Comparison of ENCODE assay signal across 8 cellular contexts in the genomic region with DNA sequence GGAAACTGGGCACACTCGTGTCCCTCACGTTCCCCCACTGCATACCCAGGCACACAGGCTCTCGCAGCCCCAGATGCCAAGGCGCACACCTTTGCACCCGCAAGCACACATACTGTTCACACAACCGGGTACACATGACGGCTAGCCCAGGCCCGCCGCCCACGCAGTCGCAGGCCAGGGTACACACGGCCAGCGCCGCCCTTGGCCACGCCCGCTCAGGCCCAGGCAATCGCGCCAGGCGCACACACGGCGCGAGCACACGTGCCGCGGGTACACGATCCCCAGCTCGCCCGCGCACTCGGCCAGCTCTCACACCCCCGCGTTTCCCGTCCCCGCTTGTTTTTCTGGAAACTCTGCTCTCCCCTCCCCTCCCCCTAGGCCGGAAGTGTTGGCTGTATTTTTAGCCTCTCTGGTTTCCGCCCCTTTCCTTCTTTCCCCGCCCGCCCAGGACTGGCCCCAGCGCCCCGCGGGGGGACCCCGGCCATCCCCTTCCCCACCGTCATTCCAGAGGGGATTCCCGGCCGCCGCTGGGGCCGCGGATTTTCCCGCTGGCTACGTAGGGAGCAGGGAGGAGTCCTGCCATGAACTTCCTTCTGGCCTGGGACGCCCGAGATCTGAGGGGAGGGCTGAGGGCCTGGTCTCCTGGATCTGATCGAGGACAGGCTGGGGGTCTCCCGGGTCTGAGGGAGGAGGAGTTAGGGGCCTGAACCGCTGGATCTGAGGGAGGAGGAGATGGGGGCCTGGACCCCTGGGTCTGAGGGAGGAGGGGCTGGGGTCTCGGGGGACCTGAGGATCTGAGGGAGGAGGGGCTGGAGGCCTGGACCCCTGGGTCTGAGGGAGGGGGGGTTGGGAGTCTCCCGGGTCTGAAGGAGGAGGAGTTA. TPM values are rescaled to one million over a fixed set of nuclear protein-coding genes. Genes with fewer than 3 reads are reported as not detected.
DNase-seq lines count a peak whose midpoint lies in the region; ATAC-seq lines count a peak whose summit lies in the region.

No MANE protein-coding gene starts in this region.

- H3K4me3 ChIP-seq in esophagus (ENCODE audit: low read depth in 1 of 2, low read length in 2 of 2) (peak overlapping the region; percentile 43 to 47), mucosa of rectum (ENCODE audit: low read length in 2 of 2) (peak overlapping the region; percentile 58 to 72)

- 1% methylated on average over 54 to 57 of the region's 57 CpGs for WGBS in esophagus, 2 donors

- peak overlapping the region; percentile 97 to 100 for H3K27ac ChIP-seq in esophagus (ENCODE audit: low read depth in 2 of 2, low read length in 1 of 2)
- H3K27ac ChIP-seq in mucosa of rectum (ENCODE audit: low read depth in 2 of 2, low read length in 2 of 2), result peak overlapping the region; percentile 98 to 100

- peaks cover 5 to 26% of the 10 kb centered on the region in 2 donors for H3K4me1 ChIP-seq in esophagus (ENCODE audit: control insufficient read depth in 2 of 2, insufficient read depth in 2 of 2, low read length in 1 of 2)
- peaks cover 60 to 77% of the 10 kb centered on the region in 2 donors for H3K4me1 ChIP-seq in mucosa of rectum (ENCODE audit: control insufficient read depth in 2 of 2, insufficient read depth in 2 of 2, low read length in 2 of 2)

- H3K9me3 Mint-ChIP-seq in activated T-cell treated with anti-CD3 and anti-CD28 coated beads, Interleukin-2, amount 50 U/mL, for 4 hours, result no peaks in the 10 kb centered on the region

- peak; percentile 7 for DNase-seq in NCI-H1092 treated with DMSO at 0.1 percent for 48 hours (lab: John Stamatoyannopoulos, UW)
- no peak for DNase-seq in NCI-H1092 (lab: John Stamatoyannopoulos, UW)
- peak; percentile 64 for DNase-seq in OCI-M2 (lab: John Stamatoyannopoulos, UW; ENCODE audit: unreplicated experiment)
- peak; percentile 77 for DNase-seq in activated T-cell treated with anti-CD3 and anti-CD28 coated beads, Interleukin-2, amount 50 U/mL, for 4 hours
- DNase-seq in stimulated activated CD8-positive, alpha-beta memory T cell treated with anti-CD3 and anti-CD28 coated beads, Interleukin-4, amount 100 ng/mL, for 24 hours (ENCODE audit: low read depth), result peak; percentile 84

- H3K9me3 ChIP-seq in esophagus (ENCODE audit: control insufficient read depth in 2 of 2, insufficient read depth in 1 of 2, low read depth in 1 of 2, low read length in 1 of 2) (no peaks in the 10 kb centered on the region), mucosa of rectum (ENCODE audit: control insufficient read depth in 2 of 2, low read length in 2 of 2) (no peaks in the 10 kb centered on the region)

- H3K4me3 Mint-ChIP-seq in activated T-cell treated with anti-CD3 and anti-CD28 coated beads, Interleukin-2, amount 50 U/mL, for 4 hours, result peak overlapping the region; percentile 83

- peak overlapping the region; percentile 86 to 93 for H3K9ac ChIP-seq in mucosa of rectum (ENCODE audit: low read depth in 1 of 2, low read length in 2 of 2)

- H3K4me1 Mint-ChIP-seq in activated T-cell treated with anti-CD3 and anti-CD28 coated beads, Interleukin-2, amount 50 U/mL, for 4 hours (ENCODE audit: low read depth), result peaks cover 71% of the 10 kb centered on the region

- H3K36me3 ChIP-seq in esophagus (ENCODE audit: control insufficient read depth in 2 of 2, insufficient read depth in 2 of 2, low read length in 1 of 2), result peaks cover under 1 to 4% of the 10 kb centered on the region in 2 donors
- peaks cover 0 to under 1% of the 10 kb centered on the region in 2 donors for H3K36me3 ChIP-seq in mucosa of rectum (ENCODE audit: control insufficient read depth in 2 of 2, insufficient read depth in 2 of 2, low read length in 2 of 2)

- peak; percentile 23 for ATAC-seq in HG03565 (IDR thresholded peaks at IDR 0.05; ENCODE audit: unreplicated experiment)
- peak; percentile 3 for ATAC-seq in activated T-cell treated with anti-CD3 and anti-CD28 coated beads, Interleukin-2, amount 50 U/mL, for 4 hours

- H3K27me3 Mint-ChIP-seq in activated T-cell treated with anti-CD3 and anti-CD28 coated beads, Interleukin-2, amount 50 U/mL, for 4 hours (ENCODE audit: low read depth), result no peaks in the 10 kb centered on the region

- no peaks in the 10 kb centered on the region for H3K27me3 ChIP-seq in esophagus (ENCODE audit: control insufficient read depth in 1 of 2, insufficient read depth in 2 of 2, low read length in 2 of 2)
- no peaks in the 10 kb centered on the region for H3K27me3 ChIP-seq in mucosa of rectum (ENCODE audit: control insufficient read depth in 2 of 2, insufficient read depth in 2 of 2, low read length in 2 of 2)

- peaks cover 2% of the 10 kb centered on the region for H3K36me3 Mint-ChIP-seq in activated T-cell treated with anti-CD3 and anti-CD28 coated beads, Interleukin-2, amount 50 U/mL, for 4 hours (ENCODE audit: insufficient read depth)

RNA-seq across cellular contexts. Expression of a gene that starts 4.0 kb away (rescaled TPM):
- 10 to 100 TPM; 39.5 to 50.8 (median 43.7) TPM for total RNA-seq in activated T-cell treated with anti-CD3 and anti-CD28 coated beads, Interleukin-2, amount 50 U/mL, for 4 hours
- polyA plus RNA-seq in esophagus, result 100 to 1,000 TPM; 249 to 382 TPM

RNA-seq across cellular contexts. Expression of a gene that starts 9.8 kb away (rescaled TPM):
- total RNA-seq in activated T-cell treated with anti-CD3 and anti-CD28 coated beads, Interleukin-2, amount 50 U/mL, for 4 hours, result 10 to 100 TPM; 22.0 to 23.7 (median 22.0) TPM
- 1 to 10 TPM; 3.8 to 9.2 TPM for polyA plus RNA-seq in esophagus

RNA-seq across cellular contexts. Expression of a gene that starts 11.5 kb away (rescaled TPM):
- total RNA-seq in activated T-cell treated with anti-CD3 and anti-CD28 coated beads, Interleukin-2, amount 50 U/mL, for 4 hours, result 10 to 100 TPM; 39.5 to 43.1 (median 39.7) TPM
- polyA plus RNA-seq in esophagus, result 10 to 100 TPM; 15.6 to 22.7 TPM

RNA-seq across cellular contexts. Expression of a gene that starts 11.8 kb away (rescaled TPM):
- total RNA-seq in activated T-cell treated with anti-CD3 and anti-CD28 coated beads, Interleukin-2, amount 50 U/mL, for 4 hours, result 10 to 100 TPM; 48.0 to 50.8 (median 50.2) TPM
- polyA plus RNA-seq in esophagus, result 10 to 100 TPM; 41.8 to 43.0 TPM

RNA-seq across cellular contexts. Expression of a gene that starts 33.1 kb away (rescaled TPM):
- 1,000 to 10,000 TPM; 3,250 to 3,505 (median 3,474) TPM for total RNA-seq in activated T-cell treated with anti-CD3 and anti-CD28 coated beads, Interleukin-2, amount 50 U/mL, for 4 hours
- polyA plus RNA-seq in esophagus, result 1,000 to 10,000 TPM; 1,628 to 3,096 TPM
